ENCODE assay signal across 37 cellular contexts in genomic region chr1:108605633-108606032, GRCh38. TPM values are rescaled to one million over a fixed set of nuclear protein-coding genes. Genes with fewer than 3 reads are reported as not detected.
A peak's percentile ranks its signal among the peaks of the same experiment; 100 is the strongest.
DNase-seq lines count a peak whose midpoint lies in the region; ATAC-seq, FAIRE-seq and TF ChIP-seq lines count a peak whose summit lies in the region.
"Had no signal": no experiment of that assay in that cellular context is flagged by ENCODE, and none has a peak within 500 bp of the region (broad histone marks: within the 10 kb centered on the region; RNA-seq: fewer than 3 reads in every experiment).

No MANE protein-coding gene starts in this region.

- intact Hi-C loops in PC-3 (cut with micrococcal nuclease): no loop called here
- intact Hi-C loops in thyroid gland (cut with DNase I): no loop called here

- H3K4me1 ChIP-seq in PC-3 (ENCODE audit: insufficient read depth, low read length) (peaks cover 6% of the 10 kb centered on the region), thyroid gland (peaks cover 9 to 21% of the 10 kb centered on the region in 2 donors), MM.1S (ENCODE audit: low read length) (0 out of 2 replicates have a peak, but pooled peaks cover 9% of the 10 kb centered on the region)
- H3K4me1 ChIP-seq: BLaER1; BLaER1 treated with 17β-estradiol and CSF1 and Interleukin-3, amounts not matched to agents 10 nM and 100 nM; Caco-2 had no signal

- H3K9me2 ChIP-seq in PC-3 (replicated peaks; ENCODE audit: low read length): no peaks in the 10 kb centered on the region
- no peaks in the 10 kb centered on the region for H3K9me2 ChIP-seq in MM.1S (replicated peaks; ENCODE audit: insufficient read depth, low read length)

- no peak for TF ChIP-seq CTCF in PC-3 (conservative IDR thresholded peaks at IDR 0.05; ENCODE audit: low read depth, low read length)
- TF ChIP-seq CTCF in bronchial epithelial cell (IDR thresholded peaks at IDR 0.05; ENCODE audit: insufficient read depth, low read length, severe bottlenecking): no peak
- no peak for TF ChIP-seq CTCF in epithelial cell of esophagus (IDR thresholded peaks at IDR 0.05; ENCODE audit: insufficient read depth, low read depth, low read length, missing control alignments)
- no peak for TF ChIP-seq CTCF in thyroid gland (IDR thresholded peaks at IDR 0.05)
- TF ChIP-seq CTCF in MM.1S (IDR thresholded peaks at IDR 0.05; ENCODE audit: low read length): no peak

- no peaks in the 10 kb centered on the region for H3F3A ChIP-seq in PC-3 (ENCODE audit: low read length, unreplicated experiment)
- H3F3A ChIP-seq in MM.1S (ENCODE audit: insufficient read depth, low read length): no peaks in the 10 kb centered on the region

- no peak for FAIRE-seq in bronchial epithelial cell (lab: Jason Lieb, UNC)
- FAIRE-seq: A204.1, A549, D721Med had no signal

- POLR2A ChIA-PET in PC-3 (lab: Charles Lee; ENCODE audit: unreplicated experiment): no interaction called here

- BruUV-seq in PC-3 (replicated peaks; lab: Mats Ljungman, UMichigan): no TSS peak

- ATAC-seq in PC-3 (peak; percentile 66), esophagus mucosa (peak; percentile 74), HG03280 (IDR thresholded peaks at IDR 0.05; ENCODE audit: unreplicated experiment) (no peak)
- ATAC-seq: A549; CD8-positive, alpha-beta T cell had no signal

- H3K9me3 ChIP-seq in PC-3 (ENCODE audit: low read length) (no peaks in the 10 kb centered on the region), thyroid gland (no peaks in the 10 kb centered on the region), MM.1S (replicated peaks; ENCODE audit: insufficient read depth, low read length) (no peaks in the 10 kb centered on the region)
- H3K9me3 ChIP-seq: A549; BE2C; BLaER1; BLaER1 treated with 17β-estradiol and CSF1 and Interleukin-3, amounts not matched to agents 10 nM and 100 nM; Caco-2 had no signal

- H4K20me1 ChIP-seq in PC-3 (ENCODE audit: low read length) (no peaks in the 10 kb centered on the region), MM.1S (ENCODE audit: insufficient read depth, low read length) (no peaks in the 10 kb centered on the region)
- H4K20me1 ChIP-seq: BLaER1 had no signal

- H3K36me3 ChIP-seq in PC-3 (ENCODE audit: low read depth, low read length) (no peaks in the 10 kb centered on the region), bronchial epithelial cell (ENCODE audit: control insufficient read depth, insufficient read depth, low read length) (no peaks in the 10 kb centered on the region), thyroid gland (no peaks in the 10 kb centered on the region), MM.1S (replicated peaks; ENCODE audit: insufficient read depth, low read length) (no peaks in the 10 kb centered on the region)
- H3K36me3 ChIP-seq: BE2C had no signal

- CTCF ChIA-PET in PC-3 (lab: Charles Lee): interaction anchor here (0.6 kb wide), 1 partner anchor 41 kb away, joined by 3 read pairs; no protein-coding TSS in a partner anchor

- H3K9ac ChIP-seq in PC-3 (ENCODE audit: low read length) (no peak overlapping the region), MM.1S (ENCODE audit: low read length) (no peak overlapping the region)
- H3K9ac ChIP-seq: BLaER1; BLaER1 treated with 17β-estradiol and CSF1 and Interleukin-3, amounts not matched to agents 10 nM and 100 nM had no signal

- H3K79me2 ChIP-seq in PC-3 (ENCODE audit: low read length): no peaks in the 10 kb centered on the region
- no peaks in the 10 kb centered on the region for H3K79me2 ChIP-seq in MM.1S (ENCODE audit: low read length)

- TF ChIP-seq POLR2A in thyroid gland (IDR thresholded peaks at IDR 0.05): no peak

- H3K27me3 ChIP-seq in PC-3 (ENCODE audit: low read length) (no peaks in the 10 kb centered on the region), bronchial epithelial cell (ENCODE audit: control insufficient read depth, insufficient read depth, low read length) (no peaks in the 10 kb centered on the region), thyroid gland (no peaks in the 10 kb centered on the region), MM.1S (replicated peaks; ENCODE audit: insufficient read depth, low read length) (no peaks in the 10 kb centered on the region)
- H3K27me3 ChIP-seq: BE2C; BLaER1; BLaER1 treated with 17β-estradiol and CSF1 and Interleukin-3, amounts not matched to agents 10 nM and 100 nM had no signal

- H3K4me2 ChIP-seq in PC-3 (ENCODE audit: low read length) (no peak overlapping the region), MM.1S (ENCODE audit: low read depth, low read length) (no peak overlapping the region)
- H3K4me2 ChIP-seq: A549; BLaER1; BLaER1 treated with 17β-estradiol and CSF1 and Interleukin-3, amounts not matched to agents 10 nM and 100 nM had no signal

- H2AFZ ChIP-seq in PC-3 (ENCODE audit: low read length): no peak overlapping the region
- H2AFZ ChIP-seq in MM.1S (ENCODE audit: low read length): no peak overlapping the region

- H3K27ac ChIP-seq in PC-3 (ENCODE audit: low read length) (peak overlapping the region; percentile 15; the same call in 1 of the 2 replicates), thyroid gland (no peak overlapping the region), MM.1S (ENCODE audit: low read length) (no peak overlapping the region)
- H3K27ac ChIP-seq: 22Rv1; A549; BLaER1; BLaER1 treated with 17β-estradiol and CSF1 and Interleukin-3, amounts not matched to agents 10 nM and 100 nM; C4-2B had no signal

- peak; percentile 40 for DNase-seq in PC-3
- DNase-seq in bronchial epithelial cell (ENCODE audit: low read depth): peak; percentile 59
- DNase-seq in epithelial cell of esophagus (ENCODE audit: low read depth): peak; percentile 51
- no peak for DNase-seq in cortex of kidney (lab: John Stamatoyannopoulos, UW)
- no peak for DNase-seq in thyroid gland
- no peak for DNase-seq in MM.1S
- DNase-seq: 8988T; ACHN; AML-193; BE2C; C1 segment of cervical spinal cord; Caco-2; Calu3; CD4-positive, alpha-beta memory T cell; CD4-positive, alpha-beta T cell; CD4-positive, CD25-positive, alpha-beta regulatory T cell; CD8-positive, alpha-beta memory T cell; CD8-positive, alpha-beta T cell; COR-L47; DMS 273 treated with DMSO at 0.1 percent for 48 hours; DMS153; DMS53; DMS79; DMS79 treated with DMSO at 0.1 percent for 48 hours; DND-41; EL had no signal

- H3K4me3 ChIP-seq in PC-3 (ENCODE audit: low read length) (no peak overlapping the region), bronchial epithelial cell (ENCODE audit: low read depth, low read length) (no peak overlapping the region), epithelial cell of esophagus (ENCODE audit: low read length) (no peak overlapping the region), thyroid gland (replicated peaks in 1 of 3) (no peak overlapping the region), MM.1S (ENCODE audit: low read length) (no peak overlapping the region)
- H3K4me3 ChIP-seq: A549; BLaER1; BLaER1 treated with 17β-estradiol and CSF1 and Interleukin-3, amounts not matched to agents 10 nM and 100 nM had no signal

RNA-seq across cellular contexts. Expression of gene EEIG2, which starts 45.7 kb away (rescaled TPM):
- total RNA-seq in PC-3 (2014; rRNA removed) (5.2 and 6.2 TPM in 2 replicates), bronchial epithelial cell (0.51 and 1.3 TPM in 2 replicates), esophagus mucosa (3.4 TPM), thyroid gland (10 to 100 TPM in 1 of 4 donors, 1 to 10 TPM in 3; 7.4 to 11.8 (median 8.2) TPM)

RNA-seq across cellular contexts. Expression of gene HENMT1, which starts 55.3 kb away (rescaled TPM):
- 1.1 and 1.3 TPM in 2 replicates for total RNA-seq in PC-3 (2014; rRNA removed)
- 1.1 and 1.5 TPM in 2 replicates for total RNA-seq in bronchial epithelial cell
- 2.2 TPM for total RNA-seq in esophagus mucosa
- 1 to 10 TPM; 1.5 to 7.3 (median 3.2) TPM for total RNA-seq in thyroid gland
- total RNA-seq: A172, Daoy had no signal

Comparison
In these comparisons a context has a peak if more than half of its experiments do, and no peak if none do; other contexts are left out.
1. DNase-seq: peak in PC-3 (single experiment), bronchial epithelial cell (single experiment) and epithelial cell of esophagus (single experiment); none in cortex of kidney (single experiment), thyroid gland (0 of 2) and MM.1S (single experiment).